Comparison of ENCODE assay signal across 1 cellular context in the genomic region with DNA sequence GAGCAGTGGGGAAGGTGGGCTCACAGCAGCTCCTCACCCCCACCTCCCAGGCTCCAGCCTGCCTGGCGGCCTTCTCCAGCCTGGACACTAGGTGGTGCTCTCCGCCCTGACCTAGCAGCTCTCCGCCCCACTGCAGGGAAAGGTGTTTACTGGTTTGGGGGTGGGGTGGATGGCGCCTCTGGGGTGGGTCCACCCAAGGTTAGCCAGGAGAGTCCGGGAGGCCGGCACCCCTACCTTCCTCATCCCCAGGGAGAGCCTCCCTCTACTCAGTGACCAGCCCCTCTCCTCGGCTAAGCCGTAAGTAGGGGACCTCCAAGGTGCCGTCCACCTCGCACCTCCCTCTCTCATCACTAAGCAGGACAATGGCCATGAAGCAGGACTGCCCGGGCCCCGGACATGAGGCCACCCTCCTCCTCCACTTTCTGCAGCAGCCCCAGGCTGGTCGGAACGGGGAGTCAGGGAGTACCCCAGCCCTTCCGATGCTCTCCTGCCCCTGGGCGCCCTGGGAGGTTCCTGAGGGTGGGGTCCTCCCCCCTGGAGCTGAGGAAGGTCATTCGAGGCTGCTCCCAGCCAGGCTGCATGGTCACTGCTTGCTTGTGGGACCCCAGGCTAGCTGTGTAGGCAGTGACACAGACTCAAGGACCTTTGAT.
TF ChIP-seq lines count a peak whose summit lies in the region.

No MANE protein-coding gene starts in this region.

TF ChIP-seq in H1, 55 proteins besides CTCF, POLR2A, EP300 and RAD21:
- TF ChIP-seq ASH2L (IDR thresholded peaks at IDR 0.05; ENCODE audit: low read length): no peak
- peak; percentile 66 for TF ChIP-seq YY1 (IDR thresholded peaks at IDR 0.05; ENCODE audit: low read depth, low read length)
- no peak for TF ChIP-seq MAFK (IDR thresholded peaks at IDR 0.05; ENCODE audit: low read depth, low read length)
- no peak for TF ChIP-seq GTF2F1 (IDR thresholded peaks at IDR 0.05; ENCODE audit: borderline replicate concordance, low read depth, low read length)
- TF ChIP-seq GABPA (IDR thresholded peaks at IDR 0.05; ENCODE audit: borderline replicate concordance, insufficient read depth, low read length): peak; percentile 46; the same call in 1 of the 2 replicates
- no peak for TF ChIP-seq EZH2 (IDR thresholded peaks at IDR 0.05; ENCODE audit: low read depth, low read length, severe bottlenecking)
- TF ChIP-seq CTBP2 (IDR thresholded peaks at IDR 0.05; ENCODE audit: borderline replicate concordance, insufficient read depth, insufficient read length, low read length): no peak
- TF ChIP-seq NANOG (IDR thresholded peaks at IDR 0.05; ENCODE audit: insufficient read depth, low read depth, low read length, poor library complexity, severe bottlenecking): peak; percentile 19
- no peak for TF ChIP-seq CHD1 (IDR thresholded peaks at IDR 0.05; ENCODE audit: low read depth, low read length)
- no peak for TF ChIP-seq ZNF274 (IDR thresholded peaks at IDR 0.05; ENCODE audit: borderline replicate concordance, extremely low read depth, low read length)
- no peak for TF ChIP-seq PHF8 (conservative IDR thresholded peaks at IDR 0.05; ENCODE audit: low read depth, low read length)
- TF ChIP-seq, protein P1, sequence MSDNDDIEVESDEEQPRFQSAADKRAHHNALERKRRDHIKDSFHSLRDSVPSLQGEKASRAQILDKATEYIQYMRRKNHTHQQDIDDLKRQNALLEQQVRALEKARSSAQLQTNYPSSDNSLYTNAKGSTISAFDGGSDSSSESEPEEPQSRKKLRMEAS (IDR thresholded peaks at IDR 0.05): no peak
- TF ChIP-seq TAF1 (IDR thresholded peaks at IDR 0.05; ENCODE audit: low read depth, low read length): peak; percentile 43; the same call in 1 of the 2 replicates
- TF ChIP-seq CREB1 (IDR thresholded peaks at IDR 0.05): no peak
- no peak for TF ChIP-seq SIX5 (IDR thresholded peaks at IDR 0.05; ENCODE audit: low read depth, low read length)
- TF ChIP-seq, protein P2, sequence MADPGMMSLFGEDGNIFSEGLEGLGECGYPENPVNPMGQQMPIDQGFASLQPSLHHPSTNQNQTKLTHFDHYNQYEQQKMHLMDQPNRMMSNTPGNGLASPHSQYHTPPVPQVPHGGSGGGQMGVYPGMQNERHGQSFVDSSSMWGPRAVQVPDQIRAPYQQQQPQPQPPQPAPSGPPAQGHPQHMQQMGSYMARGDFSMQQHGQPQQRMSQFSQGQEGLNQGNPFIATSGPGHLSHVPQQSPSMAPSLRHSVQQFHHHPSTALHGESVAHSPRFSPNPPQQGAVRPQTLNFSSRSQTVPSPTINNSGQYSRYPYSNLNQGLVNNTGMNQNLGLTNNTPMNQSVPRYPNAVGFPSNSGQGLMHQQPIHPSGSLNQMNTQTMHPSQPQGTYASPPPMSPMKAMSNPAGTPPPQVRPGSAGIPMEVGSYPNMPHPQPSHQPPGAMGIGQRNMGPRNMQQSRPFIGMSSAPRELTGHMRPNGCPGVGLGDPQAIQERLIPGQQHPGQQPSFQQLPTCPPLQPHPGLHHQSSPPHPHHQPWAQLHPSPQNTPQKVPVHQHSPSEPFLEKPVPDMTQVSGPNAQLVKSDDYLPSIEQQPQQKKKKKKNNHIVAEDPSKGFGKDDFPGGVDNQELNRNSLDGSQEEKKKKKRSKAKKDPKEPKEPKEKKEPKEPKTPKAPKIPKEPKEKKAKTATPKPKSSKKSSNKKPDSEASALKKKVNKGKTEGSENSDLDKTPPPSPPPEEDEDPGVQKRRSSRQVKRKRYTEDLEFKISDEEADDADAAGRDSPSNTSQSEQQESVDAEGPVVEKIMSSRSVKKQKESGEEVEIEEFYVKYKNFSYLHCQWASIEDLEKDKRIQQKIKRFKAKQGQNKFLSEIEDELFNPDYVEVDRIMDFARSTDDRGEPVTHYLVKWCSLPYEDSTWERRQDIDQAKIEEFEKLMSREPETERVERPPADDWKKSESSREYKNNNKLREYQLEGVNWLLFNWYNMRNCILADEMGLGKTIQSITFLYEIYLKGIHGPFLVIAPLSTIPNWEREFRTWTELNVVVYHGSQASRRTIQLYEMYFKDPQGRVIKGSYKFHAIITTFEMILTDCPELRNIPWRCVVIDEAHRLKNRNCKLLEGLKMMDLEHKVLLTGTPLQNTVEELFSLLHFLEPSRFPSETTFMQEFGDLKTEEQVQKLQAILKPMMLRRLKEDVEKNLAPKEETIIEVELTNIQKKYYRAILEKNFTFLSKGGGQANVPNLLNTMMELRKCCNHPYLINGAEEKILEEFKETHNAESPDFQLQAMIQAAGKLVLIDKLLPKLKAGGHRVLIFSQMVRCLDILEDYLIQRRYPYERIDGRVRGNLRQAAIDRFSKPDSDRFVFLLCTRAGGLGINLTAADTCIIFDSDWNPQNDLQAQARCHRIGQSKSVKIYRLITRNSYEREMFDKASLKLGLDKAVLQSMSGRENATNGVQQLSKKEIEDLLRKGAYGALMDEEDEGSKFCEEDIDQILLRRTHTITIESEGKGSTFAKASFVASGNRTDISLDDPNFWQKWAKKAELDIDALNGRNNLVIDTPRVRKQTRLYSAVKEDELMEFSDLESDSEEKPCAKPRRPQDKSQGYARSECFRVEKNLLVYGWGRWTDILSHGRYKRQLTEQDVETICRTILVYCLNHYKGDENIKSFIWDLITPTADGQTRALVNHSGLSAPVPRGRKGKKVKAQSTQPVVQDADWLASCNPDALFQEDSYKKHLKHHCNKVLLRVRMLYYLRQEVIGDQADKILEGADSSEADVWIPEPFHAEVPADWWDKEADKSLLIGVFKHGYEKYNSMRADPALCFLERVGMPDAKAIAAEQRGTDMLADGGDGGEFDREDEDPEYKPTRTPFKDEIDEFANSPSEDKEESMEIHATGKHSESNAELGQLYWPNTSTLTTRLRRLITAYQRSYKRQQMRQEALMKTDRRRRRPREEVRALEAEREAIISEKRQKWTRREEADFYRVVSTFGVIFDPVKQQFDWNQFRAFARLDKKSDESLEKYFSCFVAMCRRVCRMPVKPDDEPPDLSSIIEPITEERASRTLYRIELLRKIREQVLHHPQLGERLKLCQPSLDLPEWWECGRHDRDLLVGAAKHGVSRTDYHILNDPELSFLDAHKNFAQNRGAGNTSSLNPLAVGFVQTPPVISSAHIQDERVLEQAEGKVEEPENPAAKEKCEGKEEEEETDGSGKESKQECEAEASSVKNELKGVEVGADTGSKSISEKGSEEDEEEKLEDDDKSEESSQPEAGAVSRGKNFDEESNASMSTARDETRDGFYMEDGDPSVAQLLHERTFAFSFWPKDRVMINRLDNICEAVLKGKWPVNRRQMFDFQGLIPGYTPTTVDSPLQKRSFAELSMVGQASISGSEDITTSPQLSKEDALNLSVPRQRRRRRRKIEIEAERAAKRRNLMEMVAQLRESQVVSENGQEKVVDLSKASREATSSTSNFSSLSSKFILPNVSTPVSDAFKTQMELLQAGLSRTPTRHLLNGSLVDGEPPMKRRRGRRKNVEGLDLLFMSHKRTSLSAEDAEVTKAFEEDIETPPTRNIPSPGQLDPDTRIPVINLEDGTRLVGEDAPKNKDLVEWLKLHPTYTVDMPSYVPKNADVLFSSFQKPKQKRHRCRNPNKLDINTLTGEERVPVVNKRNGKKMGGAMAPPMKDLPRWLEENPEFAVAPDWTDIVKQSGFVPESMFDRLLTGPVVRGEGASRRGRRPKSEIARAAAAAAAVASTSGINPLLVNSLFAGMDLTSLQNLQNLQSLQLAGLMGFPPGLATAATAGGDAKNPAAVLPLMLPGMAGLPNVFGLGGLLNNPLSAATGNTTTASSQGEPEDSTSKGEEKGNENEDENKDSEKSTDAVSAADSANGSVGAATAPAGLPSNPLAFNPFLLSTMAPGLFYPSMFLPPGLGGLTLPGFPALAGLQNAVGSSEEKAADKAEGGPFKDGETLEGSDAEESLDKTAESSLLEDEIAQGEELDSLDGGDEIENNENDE (IDR thresholded peaks at IDR 0.05; ENCODE audit: insufficient replicate concordance, low read length): no peak
- no peak for TF ChIP-seq SIRT6 (IDR thresholded peaks at IDR 0.05; ENCODE audit: low read length)
- TF ChIP-seq SAP30 (IDR thresholded peaks at IDR 0.05; ENCODE audit: insufficient read depth, insufficient replicate concordance, low read length): no peak
- TF ChIP-seq JUND (IDR thresholded peaks at IDR 0.05; ENCODE audit: low read length): no peak
- TF ChIP-seq RBBP5 (IDR thresholded peaks at IDR 0.05; ENCODE audit: borderline replicate concordance, low read depth, low read length): no peak
- TF ChIP-seq RXRA (IDR thresholded peaks at IDR 0.05; ENCODE audit: insufficient read depth, low read depth, low read length): 0 out of 2 replicates have a peak, but pooled peaks have one; percentile 39
- no peak for TF ChIP-seq HDAC6 (IDR thresholded peaks at IDR 0.05; ENCODE audit: low read depth, low read length)
- no peak for TF ChIP-seq TCF12 (IDR thresholded peaks at IDR 0.05; ENCODE audit: low read depth, low read length)
- no peak for TF ChIP-seq HDAC2 (IDR thresholded peaks at IDR 0.05; ENCODE audit: borderline replicate concordance in 1 of 2, low read depth in 2 of 2, low read length in 2 of 2)
